In genomic region chr21:27423906-27424595, GRCh38 we compare ENCODE assay signal across 13 cellular contexts.
DNase-seq lines count a peak whose midpoint lies in the region; ATAC-seq and TF ChIP-seq lines count a peak whose summit lies in the region.
"Had no signal": no experiment of that assay in that cellular context is flagged by ENCODE, and none has a peak within 500 bp of the region (broad histone marks: within the 10 kb centered on the region; RNA-seq: fewer than 3 reads in every experiment).

No MANE protein-coding gene starts in this region.

- no peak overlapping the region for H3K4me3 ChIP-seq in SK-N-MC
- no peak overlapping the region for H3K4me3 ChIP-seq in neural progenitor cell
- H3K4me3 ChIP-seq in esophagus muscularis mucosa: no peak overlapping the region
- H3K4me3 ChIP-seq: pancreas, tibial nerve had no signal

- H3K9me3 Mint-ChIP-seq in neural progenitor cell: no peaks in the 10 kb centered on the region

- H3K36me3 ChIP-seq in SK-N-MC (ENCODE audit: insufficient read depth, low read length) (no peaks in the 10 kb centered on the region), neural progenitor cell (no peaks in the 10 kb centered on the region), esophagus muscularis mucosa (no peaks in the 10 kb centered on the region)
- H3K36me3 ChIP-seq: pancreas, tibial nerve had no signal

- no peaks in the 10 kb centered on the region for H4K20me1 ChIP-seq in neural progenitor cell (ENCODE audit: low read depth)

- TF ChIP-seq CTCF in foreskin keratinocyte (conservative IDR thresholded peaks at IDR 0.05) (no peak), neural progenitor cell (IDR thresholded peaks at IDR 0.05) (no peak), esophagus muscularis mucosa (IDR thresholded peaks at IDR 0.05) (no peak)

- intact Hi-C loops in esophagus muscularis mucosa (cut with DNase I): no loop called here

- H3K9ac ChIP-seq in SK-N-MC (ENCODE audit: insufficient read length) (no peak overlapping the region), neural progenitor cell (no peak overlapping the region)

- 92% methylated on average over 4 of the region's 4 CpGs for WGBS in esophagus muscularis mucosa

- H3K27me3 ChIP-seq in foreskin keratinocyte: no peaks in the 10 kb centered on the region
- H3K27me3 ChIP-seq in neural progenitor cell: no peaks in the 10 kb centered on the region
- no peaks in the 10 kb centered on the region for H3K27me3 ChIP-seq in esophagus muscularis mucosa
- H3K27me3 ChIP-seq: pancreas, tibial nerve had no signal

- H3K4me2 ChIP-seq in neural progenitor cell: no peak overlapping the region

- peak overlapping the region; percentile 65 for H3K27ac ChIP-seq in SK-N-MC
- no peak overlapping the region for H3K27ac ChIP-seq in foreskin keratinocyte
- H3K27ac ChIP-seq in neural progenitor cell: no peak overlapping the region
- peak overlapping the region in 2 of 4 donors; percentile 11 to 36 for H3K27ac ChIP-seq in esophagus muscularis mucosa (replicated peaks in 1 of 4)
- H3K27ac ChIP-seq: pancreas had no signal

- no peaks in the 10 kb centered on the region for H3K4me1 Mint-ChIP-seq in neural progenitor cell
- H3K4me1 Mint-ChIP-seq: CD14-positive monocyte had no signal

- no peaks in the 10 kb centered on the region for H3F3A ChIP-seq in neural progenitor cell (ENCODE audit: low read depth)

- H3K4me3 Mint-ChIP-seq in neural progenitor cell: no peak overlapping the region
- H3K4me3 Mint-ChIP-seq: activated T-cell treated with anti-CD3 and anti-CD28 coated beads, Interleukin-2, amount 50 U/mL, for 24 hours; CD14-positive monocyte had no signal

- no peaks in the 10 kb centered on the region for H3K79me2 ChIP-seq in neural progenitor cell (ENCODE audit: low read depth)

- no peak for TF ChIP-seq POLR2A in esophagus muscularis mucosa (IDR thresholded peaks at IDR 0.05; ENCODE audit: low read depth)

- no peaks in the 10 kb centered on the region for H3K36me3 Mint-ChIP-seq in neural progenitor cell
- H3K36me3 Mint-ChIP-seq: CD14-positive monocyte had no signal

- H3K9me3 ChIP-seq in SK-N-MC (ENCODE audit: low read depth, low read length) (no peaks in the 10 kb centered on the region), neural progenitor cell (ENCODE audit: low read depth) (no peaks in the 10 kb centered on the region), esophagus muscularis mucosa (peaks cover 0 to 5% (median 0%) of the 10 kb centered on the region in 4 donors)
- H3K9me3 ChIP-seq: pancreas, tibial nerve had no signal

- DNase-seq in EL (peak; percentile 86), SK-N-MC (ENCODE audit: low read depth, low spot score) (no peak), foreskin keratinocyte (peak; percentile 67 to 91), neural progenitor cell (ENCODE audit: low spot score) (no peak), NCI-H2029 (lab: John Stamatoyannopoulos, UW) (no peak), esophagus muscularis mucosa (ENCODE audit: extremely low spot score) (no peak), NCI-H1048 (lab: John Stamatoyannopoulos, UW) (no peak), NCI-H1417 (lab: John Stamatoyannopoulos, UW) (no peak)
- DNase-seq: activated T-cell treated with anti-CD3 and anti-CD28 coated beads, Interleukin-2, amount 50 U/mL, for 24 hours; NCI-H1105; pancreas had no signal

- H3K27me3 Mint-ChIP-seq in neural progenitor cell (ENCODE audit: insufficient read depth, low read depth): no peaks in the 10 kb centered on the region
- H3K27me3 Mint-ChIP-seq: activated T-cell treated with anti-CD3 and anti-CD28 coated beads, Interleukin-2, amount 50 U/mL, for 24 hours had no signal

- H3K4me1 ChIP-seq in foreskin keratinocyte: peaks cover 3% of the 10 kb centered on the region
- H3K4me1 ChIP-seq in neural progenitor cell: peaks cover 3% of the 10 kb centered on the region
- H3K4me1 ChIP-seq in esophagus muscularis mucosa: peaks cover 4 to 19% (median 13%) of the 10 kb centered on the region in 4 donors
- H3K4me1 ChIP-seq: pancreas had no signal

- ATAC-seq in foreskin keratinocyte: no peak

- TF ChIP-seq EP300 in esophagus muscularis mucosa (IDR thresholded peaks at IDR 0.05): no peak

- H3K27ac Mint-ChIP-seq in neural progenitor cell: no peak overlapping the region
- H3K27ac Mint-ChIP-seq: activated T-cell treated with anti-CD3 and anti-CD28 coated beads, Interleukin-2, amount 50 U/mL, for 24 hours; CD14-positive monocyte had no signal

- peak overlapping the region; percentile 55 for H2AFZ ChIP-seq in neural progenitor cell (replicated peaks)

Comparison
In these comparisons a context has a peak if more than half of its experiments do, and no peak if none do; other contexts are left out.
1. DNase-seq: peak in EL (single experiment) and foreskin keratinocyte (2 of 2); none in SK-N-MC (single experiment), neural progenitor cell (single experiment), NCI-H2029 (single experiment), esophagus muscularis mucosa (single experiment), NCI-H1048 (single experiment) and NCI-H1417 (0 of 3).